In genomic region chr9:128370752-128371621, GRCh38 we compare ENCODE assay signal across 8 cellular contexts. TPM values are rescaled to one million over a fixed set of nuclear protein-coding genes. Genes with fewer than 3 reads are reported as not detected.
DNase-seq lines count a peak whose midpoint lies in the region; ATAC-seq, FAIRE-seq and TF ChIP-seq lines count a peak whose summit lies in the region.

Gene URM1, plus strand, starts transcription at chr9:128371374. Its CDS starts 7 bp downstream, at chr9:128371381.

- DNase-seq in BE2C = peak; percentile 96
- DNase-seq in GM19239 (ENCODE audit: insufficient read length, low spot score) = peak; percentile 98
- peak; percentile 47 for DNase-seq in NCI-H524 treated with DMSO at 0.1 percent for 48 hours (lab: John Stamatoyannopoulos, UW)
- peak; percentile 93 for DNase-seq in activated CD4-positive, alpha-beta T cell treated with anti-CD3 and anti-CD28 coated beads for 4 hours
- DNase-seq in choroid plexus epithelial cell (ENCODE audit: low read depth) = peak; percentile 96
- peak; percentile 98 for DNase-seq in kidney tubule cell (ENCODE audit: low spot score)
- DNase-seq in stimulated activated CD4-positive, alpha-beta T cell treated with anti-CD3 and anti-CD28 coated beads, Interleukin-1b, Interleukin-23, amount 100 ng/mL, for 1 hour (ENCODE audit: low read depth in 2 of 2) = peak; percentile 80 to 86

- peak; percentile 77 for ATAC-seq in HG03457 (IDR thresholded peaks at IDR 0.05; ENCODE audit: unreplicated experiment)

- peak; percentile 94 for FAIRE-seq in GM19239 (lab: Jason Lieb, UNC)

- H3K4me3 ChIP-seq in BE2C (ENCODE audit: low read depth, low read length) (peak within 1 kb of the TSS; percentile 94), choroid plexus epithelial cell (ENCODE audit: low read depth, low read length) (peak within 1 kb of the TSS; percentile 99)

- no peaks in the 10 kb centered on the region for H3K27me3 ChIP-seq in BE2C

- TF ChIP-seq CTCF in BE2C (IDR thresholded peaks at IDR 0.05; ENCODE audit: low read depth, low read length) (no peak), choroid plexus epithelial cell (conservative IDR thresholded peaks at IDR 0.05; ENCODE audit: low read depth, low read length) (peak; percentile 27)

- no peaks in the 10 kb centered on the region for H3K9me3 ChIP-seq in BE2C

- H3K4me1 ChIP-seq in BE2C = no peaks in the 10 kb centered on the region

- H3K36me3 ChIP-seq in BE2C = peaks cover 3% of the 10 kb centered on the region

RNA-seq across cellular contexts. Expression of gene URM1, which starts in this region (rescaled TPM):
- 115 TPM for polyA plus RNA-seq in BE2C (2012; ENCODE audit: insufficient read depth, insufficient read length, low read depth)

Comparison
In these comparisons a context has a peak if more than half of its experiments do, and no peak if none do; other contexts are left out.
1. Peak in every context shown above with its lines: DNase-seq, ATAC-seq and H3K4me3 ChIP-seq.
2. DNase-seq: peak in every context shown above with its lines; median percentile 98 in GM19239; 98 in kidney tubule cell; 96 in BE2C; 96 in choroid plexus epithelial cell; 93 in activated CD4-positive, alpha-beta T cell treated with anti-CD3 and anti-CD28 coated beads for 4 hours; 83 in stimulated activated CD4-positive, alpha-beta T cell treated with anti-CD3 and anti-CD28 coated beads, Interleukin-1b, Interleukin-23, amount 100 ng/mL, for 1 hour; 47 in NCI-H524 treated with DMSO at 0.1 percent for 48 hours.